ENCODE assay signal across 8 cellular contexts in the genomic region with DNA sequence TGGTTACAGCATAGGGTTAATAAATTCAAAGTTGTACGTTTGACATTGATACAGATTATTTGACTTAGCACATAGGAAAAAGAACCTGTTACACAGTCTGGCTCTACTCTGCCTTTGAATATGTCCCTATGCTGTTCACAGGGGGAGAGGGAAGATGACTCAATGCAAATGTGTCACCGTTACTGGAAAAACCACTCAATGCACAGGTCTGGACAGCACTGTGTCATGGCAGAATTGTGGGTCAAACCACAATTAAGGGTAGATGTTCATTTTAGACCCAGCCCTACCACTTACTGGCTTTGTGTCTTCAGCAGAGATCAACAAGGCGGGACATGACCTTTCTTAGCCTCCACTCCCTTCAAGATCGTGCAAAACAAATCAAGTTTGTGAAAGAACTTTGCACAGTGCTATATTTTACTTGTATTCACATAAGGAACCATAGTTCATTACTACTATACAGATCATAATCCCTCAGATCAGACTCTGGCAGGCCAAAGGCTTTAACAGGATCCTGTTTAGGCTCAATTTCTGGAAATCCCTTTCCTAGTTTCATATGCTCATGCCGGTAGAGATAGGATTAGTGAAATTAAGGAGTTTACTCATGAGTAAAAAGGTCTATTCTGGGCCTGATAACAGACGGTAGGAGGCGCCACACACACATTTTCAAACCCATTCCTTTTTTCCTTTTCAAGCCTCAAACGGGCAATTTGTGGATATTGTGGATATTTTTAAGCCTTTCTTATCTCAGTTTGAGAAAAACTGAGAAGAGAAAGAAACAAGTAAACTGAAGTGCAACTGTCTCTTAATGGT. TPM values are rescaled to one million over a fixed set of nuclear protein-coding genes. Genes with fewer than 3 reads are reported as not detected.
DNase-seq lines count a peak whose midpoint lies in the region; ATAC-seq and TF ChIP-seq lines count a peak whose summit lies in the region.

No MANE protein-coding gene starts in this region.

- DNase-seq in activated CD8-positive, alpha-beta memory T cell treated with anti-CD3 and anti-CD28 coated beads for 4 hours (ENCODE audit: low read depth in 2 of 2) = peak; percentile 45 to 59
- no peak for DNase-seq in activated CD8-positive, alpha-beta memory T cell treated with anti-CD3 and anti-CD28 coated beads for 24 hours
- peak; percentile 70 for DNase-seq in activated T-helper 1 cell treated with anti-CD3 and anti-CD28 coated beads, Interleukin-12 subunit alpha, Interleukin-12 subunit beta, Interleukin-2, Interleukin-4 antibody, amounts not matched to agents 30 ng/mL and 10 ng/mL and 1 ng/mL, durations not matched to agents 14 hours and 24 hours and 36 hours (ENCODE audit: low spot score)
- DNase-seq in kidney tubule cell (ENCODE audit: low spot score) = peak; percentile 77
- no peak for DNase-seq in COR-L47 (lab: John Stamatoyannopoulos, UW)
- DNase-seq in NCI-H510A treated with DMSO at 0.1 percent for 48 hours (lab: John Stamatoyannopoulos, UW) = no peak

- peak; percentile 55; the same call in 1 of the 2 replicates for TF ChIP-seq CTCF in KMS-11 (conservative IDR thresholded peaks at IDR 0.05; ENCODE audit: low read depth, low read length)

- no peak for ATAC-seq in GM21825 (IDR thresholded peaks at IDR 0.05; ENCODE audit: unreplicated experiment)

- peak overlapping the region; percentile 95 for H3K27ac Mint-ChIP-seq in activated T-helper 1 cell treated with anti-CD3 and anti-CD28 coated beads, Interleukin-12 subunit alpha, Interleukin-12 subunit beta, Interleukin-2, Interleukin-4 antibody, amounts not matched to agents 30 ng/mL and 10 ng/mL and 1 ng/mL, durations not matched to agents 14 hours and 24 hours and 36 hours

- H3K36me3 Mint-ChIP-seq in activated T-helper 1 cell treated with anti-CD3 and anti-CD28 coated beads, Interleukin-12 subunit alpha, Interleukin-12 subunit beta, Interleukin-2, Interleukin-4 antibody, amounts not matched to agents 30 ng/mL and 10 ng/mL and 1 ng/mL, durations not matched to agents 14 hours and 24 hours and 36 hours (ENCODE audit: low read depth) = peaks cover 79% of the 10 kb centered on the region

- H3K9ac ChIP-seq in KMS-11 = no peak overlapping the region

- peaks cover 12% of the 10 kb centered on the region for H3K4me1 ChIP-seq in KMS-11 (ENCODE audit: low read depth, poor library complexity, severe bottlenecking)

- H3K9me3 Mint-ChIP-seq in activated T-helper 1 cell treated with anti-CD3 and anti-CD28 coated beads, Interleukin-12 subunit alpha, Interleukin-12 subunit beta, Interleukin-2, Interleukin-4 antibody, amounts not matched to agents 30 ng/mL and 10 ng/mL and 1 ng/mL, durations not matched to agents 14 hours and 24 hours and 36 hours = no peaks in the 10 kb centered on the region

- H3K27me3 ChIP-seq in KMS-11 (ENCODE audit: insufficient read depth, low read depth) = no peaks in the 10 kb centered on the region

- H4K20me1 ChIP-seq in KMS-11 (ENCODE audit: insufficient read depth) = no peaks in the 10 kb centered on the region

- no peak overlapping the region for H3K4me3 ChIP-seq in KMS-11 (IDR thresholded peaks at IDR 0.05; ENCODE audit: insufficient read depth, low read depth, low read length)

- H3K36me3 ChIP-seq in KMS-11 (ENCODE audit: insufficient read depth) = peaks cover 16% of the 10 kb centered on the region; the same call in 1 of the 2 replicates

- no peak overlapping the region for H2AFZ ChIP-seq in KMS-11 (ENCODE audit: low read depth)

- H3K79me2 ChIP-seq in KMS-11 (ENCODE audit: insufficient read depth, low read depth) = no peaks in the 10 kb centered on the region

- peak overlapping the region; percentile 6; the same call in 1 of the 2 replicates for H3K27ac ChIP-seq in KMS-11

- H3K4me3 Mint-ChIP-seq in activated T-helper 1 cell treated with anti-CD3 and anti-CD28 coated beads, Interleukin-12 subunit alpha, Interleukin-12 subunit beta, Interleukin-2, Interleukin-4 antibody, amounts not matched to agents 30 ng/mL and 10 ng/mL and 1 ng/mL, durations not matched to agents 14 hours and 24 hours and 36 hours = peak overlapping the region; percentile 65

- H3K4me2 ChIP-seq in KMS-11 = no peak overlapping the region

- peaks cover 87% of the 10 kb centered on the region for H3K4me1 Mint-ChIP-seq in activated T-helper 1 cell treated with anti-CD3 and anti-CD28 coated beads, Interleukin-12 subunit alpha, Interleukin-12 subunit beta, Interleukin-2, Interleukin-4 antibody, amounts not matched to agents 30 ng/mL and 10 ng/mL and 1 ng/mL, durations not matched to agents 14 hours and 24 hours and 36 hours (ENCODE audit: low read depth)

- H3K27me3 Mint-ChIP-seq in activated T-helper 1 cell treated with anti-CD3 and anti-CD28 coated beads, Interleukin-12 subunit alpha, Interleukin-12 subunit beta, Interleukin-2, Interleukin-4 antibody, amounts not matched to agents 30 ng/mL and 10 ng/mL and 1 ng/mL, durations not matched to agents 14 hours and 24 hours and 36 hours (ENCODE audit: insufficient read depth) = no peaks in the 10 kb centered on the region

- intact Hi-C loops in activated T-helper 1 cell treated with anti-CD3 and anti-CD28 coated beads, Interleukin-12 subunit alpha, Interleukin-12 subunit beta, Interleukin-2, Interleukin-4 antibody, amounts not matched to agents 30 ng/mL and 10 ng/mL and 1 ng/mL, durations not matched to agents 14 hours and 24 hours and 36 hours (cut with micrococcal nuclease) = loop anchor here (2.0 to 5.0 kb wide), 6 partner anchors 19 to 213 kb away; partner anchors contain the start of gene RASSF5

RNA-seq across cellular contexts. Expression of gene EIF2D, which starts 22.0 kb away (rescaled TPM):
- 89.1 and 101 TPM in 2 replicates for total RNA-seq in activated T-helper 1 cell treated with anti-CD3 and anti-CD28 coated beads, Interleukin-12 subunit alpha, Interleukin-12 subunit beta, Interleukin-2, Interleukin-4 antibody, amounts not matched to agents 30 ng/mL and 10 ng/mL and 1 ng/mL, durations not matched to agents 14 hours and 24 hours and 36 hours

RNA-seq across cellular contexts. Expression of gene DYRK3, which starts 45.1 kb away (rescaled TPM):
- 22.1 and 23.3 TPM in 2 replicates for total RNA-seq in activated T-helper 1 cell treated with anti-CD3 and anti-CD28 coated beads, Interleukin-12 subunit alpha, Interleukin-12 subunit beta, Interleukin-2, Interleukin-4 antibody, amounts not matched to agents 30 ng/mL and 10 ng/mL and 1 ng/mL, durations not matched to agents 14 hours and 24 hours and 36 hours

Comparison
In these comparisons a context has a peak if more than half of its experiments do, and no peak if none do; other contexts are left out.
1. DNase-seq: peak in activated CD8-positive, alpha-beta memory T cell treated with anti-CD3 and anti-CD28 coated beads for 4 hours (2 of 2), activated T-helper 1 cell treated with anti-CD3 and anti-CD28 coated beads, Interleukin-12 subunit alpha, Interleukin-12 subunit beta, Interleukin-2, Interleukin-4 antibody, amounts not matched to agents 30 ng/mL and 10 ng/mL and 1 ng/mL, durations not matched to agents 14 hours and 24 hours and 36 hours (single experiment) and kidney tubule cell (single experiment); none in activated CD8-positive, alpha-beta memory T cell treated with anti-CD3 and anti-CD28 coated beads for 24 hours (single experiment), COR-L47 (single experiment) and NCI-H510A treated with DMSO at 0.1 percent for 48 hours (single experiment).